ENCODE assay signal across 1 cellular context in the genomic region with DNA sequence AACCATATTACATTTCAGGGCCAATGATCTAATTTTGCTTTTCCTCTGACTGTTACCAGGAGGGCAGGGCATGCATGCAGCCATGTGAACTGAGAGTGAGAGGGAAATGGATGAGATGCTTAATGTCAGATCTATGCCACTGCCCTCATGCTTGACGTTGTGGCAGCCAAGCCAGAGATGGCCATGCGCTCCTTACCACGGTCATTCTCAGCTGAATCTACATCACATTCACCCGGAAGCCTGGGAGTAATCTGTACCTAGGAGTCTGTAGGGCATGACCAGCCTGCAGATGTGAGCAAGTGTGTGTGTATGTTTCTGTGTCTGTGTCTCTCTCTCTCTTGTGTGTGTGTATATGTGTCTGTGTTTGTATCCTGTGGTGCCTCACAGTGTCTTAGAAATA.
TF ChIP-seq lines count a peak whose summit lies in the region.

No MANE protein-coding gene starts in this region.

TF ChIP-seq in IMR-90, 13 proteins besides CTCF, POLR2A, EP300 and RAD21:
- TF ChIP-seq, protein P1, sequence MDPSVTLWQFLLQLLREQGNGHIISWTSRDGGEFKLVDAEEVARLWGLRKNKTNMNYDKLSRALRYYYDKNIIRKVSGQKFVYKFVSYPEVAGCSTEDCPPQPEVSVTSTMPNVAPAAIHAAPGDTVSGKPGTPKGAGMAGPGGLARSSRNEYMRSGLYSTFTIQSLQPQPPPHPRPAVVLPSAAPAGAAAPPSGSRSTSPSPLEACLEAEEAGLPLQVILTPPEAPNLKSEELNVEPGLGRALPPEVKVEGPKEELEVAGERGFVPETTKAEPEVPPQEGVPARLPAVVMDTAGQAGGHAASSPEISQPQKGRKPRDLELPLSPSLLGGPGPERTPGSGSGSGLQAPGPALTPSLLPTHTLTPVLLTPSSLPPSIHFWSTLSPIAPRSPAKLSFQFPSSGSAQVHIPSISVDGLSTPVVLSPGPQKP (IDR thresholded peaks at IDR 0.05; ENCODE audit: borderline replicate concordance, low read depth, low read length), result no peak
- TF ChIP-seq, protein P2, sequence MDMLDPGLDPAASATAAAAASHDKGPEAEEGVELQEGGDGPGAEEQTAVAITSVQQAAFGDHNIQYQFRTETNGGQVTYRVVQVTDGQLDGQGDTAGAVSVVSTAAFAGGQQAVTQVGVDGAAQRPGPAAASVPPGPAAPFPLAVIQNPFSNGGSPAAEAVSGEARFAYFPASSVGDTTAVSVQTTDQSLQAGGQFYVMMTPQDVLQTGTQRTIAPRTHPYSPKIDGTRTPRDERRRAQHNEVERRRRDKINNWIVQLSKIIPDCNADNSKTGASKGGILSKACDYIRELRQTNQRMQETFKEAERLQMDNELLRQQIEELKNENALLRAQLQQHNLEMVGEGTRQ (IDR thresholded peaks at IDR 0.05; ENCODE audit: low read depth, low read length), result no peak
- TF ChIP-seq RFX5 (IDR thresholded peaks at IDR 0.05; ENCODE audit: low read depth, low read length) (no peak), RCOR1 (IDR thresholded peaks at IDR 0.05; ENCODE audit: insufficient replicate concordance, low read length) (no peak), BHLHE40 (IDR thresholded peaks at IDR 0.05; ENCODE audit: low read depth, low read length) (no peak), MAZ (IDR thresholded peaks at IDR 0.05; ENCODE audit: borderline replicate concordance, low read depth, low read length) (no peak), MAFK (IDR thresholded peaks at IDR 0.05; ENCODE audit: low read depth, low read length) (no peak), FOS (IDR thresholded peaks at IDR 0.05; ENCODE audit: low read depth, low read length) (no peak), CEBPB (IDR thresholded peaks at IDR 0.05; ENCODE audit: low read depth, low read length) (no peak), CHD1 (IDR thresholded peaks at IDR 0.05; ENCODE audit: low read depth, low read length) (no peak), NFE2L2 (IDR thresholded peaks at IDR 0.05; ENCODE audit: low read depth, low read length) (no peak), SMC3 (IDR thresholded peaks at IDR 0.05; ENCODE audit: low read depth, low read length) (no peak), MXI1 (IDR thresholded peaks at IDR 0.05; ENCODE audit: borderline replicate concordance, low read depth, low read length) (no peak)
